Comparison of ENCODE assay signal across 10 cellular contexts in genomic region chr16:11354407-11354732, GRCh38. TPM values are rescaled to one million over a fixed set of nuclear protein-coding genes. Genes with fewer than 3 reads are reported as not detected.
A peak's percentile ranks its signal among the peaks of the same experiment; 100 is the strongest.
DNase-seq lines count a peak whose midpoint lies in the region; ATAC-seq, FAIRE-seq and TF ChIP-seq lines count a peak whose summit lies in the region.
"Had no signal": no experiment of that assay in that cellular context is flagged by ENCODE, and none has a peak within 500 bp of the region (broad histone marks: within the 10 kb centered on the region; RNA-seq: fewer than 3 reads in every experiment).

No MANE protein-coding gene starts in this region.

- no peaks in the 10 kb centered on the region for H3K9me3 Mint-ChIP-seq in CD8-positive, alpha-beta T cell
- H3K9me3 Mint-ChIP-seq: type B pancreatic cell had no signal

- peak overlapping the region; percentile 97 for H3K27ac Mint-ChIP-seq in CD8-positive, alpha-beta T cell
- H3K27ac Mint-ChIP-seq: type B pancreatic cell had no signal

- POLR2A ChIA-PET in CD8-positive, alpha-beta T cell (lab: Charles Lee) = interaction anchor here (0.9 to 4.9 kb wide), 5 partner anchors 8 to 404 kb away, joined by 3 to 57 read pairs (median 4); partner anchors contain the start of gene SOCS1
- POLR2A ChIA-PET in GM12878 (lab: Charles Lee) = interaction anchor here (0.6 to 7.8 kb wide), 15 partner anchors 9 to 1042 kb away, joined by 3 to 60 read pairs (median 5); partner anchors contain the start of genes RMI2 and SOCS1

- CTCF ChIA-PET in CD8-positive, alpha-beta T cell (lab: Charles Lee) = interaction anchor here (0.7 to 7.1 kb wide), 13 partner anchors 8 to 390 kb away, joined by 3 to 67 read pairs (median 4); partner anchors contain the start of gene SOCS1
- CTCF ChIA-PET in GM12878 (lab: Yijun Ruan, JAX) = interaction anchor here (0.9 to 8.6 kb wide), 14 partner anchors 9 to 400 kb away, joined by 3 to 170 read pairs (median 5); partner anchors contain the start of genes RMI2 and SOCS1

- 23% methylated on average over 5 of the region's 5 CpGs for WGBS in GM12878 (ENCODE audit: insufficient coverage, insufficient replicate concordance, low lambda C conversion rate, missing lambda C conversion rate)

- peak overlapping the region; percentile 15 for H3K4me3 ChIP-seq in CD8-positive, alpha-beta T cell (ENCODE audit: low read depth, low read length)
- peak overlapping the region; percentile 8; the same call in 1 of the 2 replicates for H3K4me3 ChIP-seq in GM12878

- H3K4me1 ChIP-seq in CD8-positive, alpha-beta T cell (ENCODE audit: insufficient read depth, low read length) = peaks cover 37% of the 10 kb centered on the region
- peaks cover 37% of the 10 kb centered on the region for H3K4me1 ChIP-seq in GM12878 (ENCODE audit: control insufficient read depth, insufficient read depth, low read length)

- peak overlapping the region; percentile 80 for H3K4me2 ChIP-seq in GM12878 (ENCODE audit: control insufficient read depth, insufficient read depth)

- no peaks in the 10 kb centered on the region for H3K27me3 Mint-ChIP-seq in CD8-positive, alpha-beta T cell (ENCODE audit: low read depth)
- H3K27me3 Mint-ChIP-seq: type B pancreatic cell had no signal

- H4K20me1 ChIP-seq in GM12878 (ENCODE audit: control insufficient read depth, insufficient read depth) = no peaks in the 10 kb centered on the region

- peak in 1 of 7 experiments; percentile 4 for DNase-seq in CD8-positive, alpha-beta T cell
- no peak for DNase-seq in GM12878 (ENCODE audit: low read depth, low spot score)
- no peak for DNase-seq in stimulated activated naive CD4-positive, alpha-beta T cell treated with Interleukin-2 at 50 U/mL for 16 hours (lab: John Stamatoyannopoulos, UW)
- no peak for DNase-seq in NCI-H146 treated with DMSO at 0.1 percent for 48 hours (lab: John Stamatoyannopoulos, UW; ENCODE audit: unreplicated experiment)
- DNase-seq in hypothalamus (lab: John Stamatoyannopoulos, UW) = no peak
- no peak for DNase-seq in T1000 (lab: John Stamatoyannopoulos, UW)
- DNase-seq: NCI-H1930 had no signal

- no peaks in the 10 kb centered on the region for H3K36me3 ChIP-seq in CD8-positive, alpha-beta T cell (ENCODE audit: insufficient read depth, low read length)
- no peaks in the 10 kb centered on the region for H3K36me3 ChIP-seq in GM12878 (ENCODE audit: control insufficient read depth in 2 of 2, insufficient read depth in 2 of 2, low read length in 1 of 2)

- RAD21 ChIA-PET in GM12878 (lab: Charles Lee; ENCODE audit: unreplicated experiment) = interaction anchor here (0.7 to 11.3 kb wide), 15 partner anchors 8 to 390 kb away, joined by 3 to 243 read pairs (median 10); partner anchors contain the start of gene SOCS1

- no peak for TF ChIP-seq EP300 in GM12878 (IDR thresholded peaks at IDR 0.05; ENCODE audit: borderline replicate concordance in 1 of 2, control insufficient read depth in 1 of 2, low read depth in 2 of 2, low read length in 2 of 2)

- H3K36me3 Mint-ChIP-seq in CD8-positive, alpha-beta T cell = no peaks in the 10 kb centered on the region

- TF ChIP-seq RAD21 in GM12878 (IDR thresholded peaks at IDR 0.05; ENCODE audit: insufficient read depth, low read depth, low read length) = no peak

- H3K27me3 ChIP-seq in CD8-positive, alpha-beta T cell (ENCODE audit: insufficient read depth, low read length) = no peaks in the 10 kb centered on the region
- H3K27me3 ChIP-seq in GM12878 (replicated peaks in 1 of 2; ENCODE audit: control insufficient read depth in 2 of 2, insufficient read depth in 2 of 2, low read length in 1 of 2) = no peaks in the 10 kb centered on the region

- H3K79me2 ChIP-seq in GM12878 (ENCODE audit: control insufficient read depth, insufficient read depth, low read length) = peaks cover 2% of the 10 kb centered on the region; the same call in 1 of the 2 replicates

- no peak overlapping the region; the same call in 1 of the 2 replicates for H2AFZ ChIP-seq in GM12878 (ENCODE audit: control insufficient read depth, low read depth, low read length)

- TF ChIP-seq CTCF in CD8-positive, alpha-beta T cell (IDR thresholded peaks at IDR 0.05) = no peak
- TF ChIP-seq CTCF in GM12878 (IDR thresholded peaks at IDR 0.05 in 2 of 3, conservative IDR thresholded peaks at IDR 0.05 in 1 of 3; ENCODE audit: control insufficient read depth in 2 of 3, extremely low read depth in 1 of 3, insufficient read depth in 1 of 3, low read depth in 3 of 3, low read length in 3 of 3) = peak in 1 of 3 experiments; percentile 8; a peak in 1 of 6 replicates

- no peaks in the 10 kb centered on the region for H3K9me3 ChIP-seq in CD8-positive, alpha-beta T cell (ENCODE audit: low read length)
- H3K9me3 ChIP-seq in GM12878 (replicated peaks; ENCODE audit: control insufficient read depth, insufficient read depth, low read length) = no peaks in the 10 kb centered on the region

- peak overlapping the region; percentile 55 for H3K27ac ChIP-seq in CD8-positive, alpha-beta T cell (ENCODE audit: low read depth, low read length)
- peak overlapping the region; percentile 90 for H3K27ac ChIP-seq in GM12878 (ENCODE audit: control insufficient read depth, insufficient read depth)

- peak overlapping the region; percentile 67 for H3K4me3 Mint-ChIP-seq in CD8-positive, alpha-beta T cell
- H3K4me3 Mint-ChIP-seq: type B pancreatic cell had no signal

- H3K4me1 Mint-ChIP-seq in CD8-positive, alpha-beta T cell (ENCODE audit: low read depth) = peaks cover 53% of the 10 kb centered on the region

- H3K9ac ChIP-seq in GM12878 (ENCODE audit: control insufficient read depth, insufficient read depth, low read length) = peak overlapping the region; percentile 49

- no peak for TF ChIP-seq POLR2A in GM12878 (IDR thresholded peaks at IDR 0.05; ENCODE audit: low read depth, low read length)

- BruUV-seq in GM12878 (replicated peaks; lab: Mats Ljungman, UMichigan) = no TSS peak

- SMC1A ChIA-PET in GM12878 (lab: Charles Lee; ENCODE audit: uncharacterized antibody, unreplicated experiment) = interaction anchor here (0.8 to 9.5 kb wide), 29 partner anchors 8 to 397 kb away, joined by 3 to 104 read pairs (median 5); partner anchors contain the start of genes PRM3 and SOCS1

- FAIRE-seq in GM12878 (lab: Jason Lieb, UNC) = no peak

- in situ Hi-C loops in GM12878 (cut with MboI) = no loop called here

- peak; percentile 47 for ATAC-seq in CD8-positive, alpha-beta T cell
- ATAC-seq in GM21381 (IDR thresholded peaks at IDR 0.05; ENCODE audit: unreplicated experiment) (peak; percentile 28), HG03280 (IDR thresholded peaks at IDR 0.05; ENCODE audit: unreplicated experiment) (peak; percentile 41), GM12878 (peak; percentile 65)

- intact Hi-C loops in CD8-positive, alpha-beta T cell (cut with DNase I, micrococcal nuclease) = loop anchor here (1.0 to 5.0 kb wide), 5 partner anchors 9 to 98 kb away; partner anchors contain the start of genes RMI2 (in 2 of the 2) and SOCS1 (in 2 of the 2)
- intact Hi-C loops in GM12878 (cut with micrococcal nuclease; ENCODE audit: unreplicated experiment) = loop anchor here (2.0 to 10.0 kb wide), 3 partner anchors 174 to 280 kb away; no protein-coding TSS in a partner anchor

TF ChIP-seq in GM12878, 131 proteins besides CTCF, POLR2A, EP300 and RAD21 (continues in another document):
- TF ChIP-seq RFX5 (IDR thresholded peaks at IDR 0.05; ENCODE audit: low read depth, low read length) (no peak), PML (IDR thresholded peaks at IDR 0.05; ENCODE audit: low read length) (no peak), E2F4 (IDR thresholded peaks at IDR 0.05; ENCODE audit: low read depth, low read length) (no peak), NKRF (conservative IDR thresholded peaks at IDR 0.05) (0 out of 2 replicates have a peak, but pooled peaks have one; percentile 22)

RNA-seq across cellular contexts. Expression of gene RMI2, which starts 9.1 kb away (rescaled TPM):
- total RNA-seq in CD8-positive, alpha-beta T cell = under 1 TPM; 0.69 to 0.73 TPM
- 50.7 and 51.0 TPM in 2 replicates for total RNA-seq in GM12878 (2013; cell fraction: nucleolus; rRNA removed)
- 30.3 and 38.6 TPM in 2 replicates for total RNA-seq in GM12878 (2014; rRNA removed)
- total RNA-seq in GM12878 (2014; rRNA removed; fragmentation: Illumina TruSeq; extraction: Trizol) = 25.4 and 26.6 TPM in 2 replicates
- 39.2 and 39.3 TPM in 2 replicates for total RNA-seq in GM12878 (2021)
- polyA plus RNA-seq in GM12878 (2011; ENCODE audit: low read depth) = 18.7 TPM
- 34.0 and 51.7 TPM in 2 replicates for polyA plus RNA-seq in GM12878 (2011; rRNA removed)
- 16.0 and 24.0 TPM in 2 replicates for polyA plus RNA-seq in GM12878 (2011; cell fraction: cytosol; rRNA removed)
- 18.6 and 23.4 TPM in 2 replicates for polyA plus RNA-seq in GM12878 (2011; cell fraction: nucleus; rRNA removed)
- polyA plus RNA-seq in GM12878 (2012) = 25.6 and 28.3 TPM in 2 replicates
- 47.1 and 65.7 TPM in 2 replicates for polyA plus RNA-seq in GM12878 (2014; fragmentation: Illumina TruSeq; extraction: Trizol)
- polyA plus RNA-seq in GM12878 (2014; fragmentation: Nextera tagmentation; extraction: Ambion mirVana) = 10 to 100 TPM in 1 of 2 experiments, 1 to 10 TPM in 1; 9.6 to 21.7 TPM
- 28.5 and 34.6 TPM in 2 replicates for polyA plus RNA-seq in GM12878 (2014; rRNA removed)
- polyA plus RNA-seq in GM12878 (2016; fragmentation: Nextera tagmentation; extraction: Ambion mirVana) = 10 to 100 TPM; 26.4 to 68.8 TPM
- 14.5 and 20.4 TPM in 2 replicates for polyA minus RNA-seq in GM12878 (2011; rRNA and poly(A)+ RNA removed)
- 6.9 and 8.0 TPM in 2 replicates for polyA minus RNA-seq in GM12878 (2011; cell fraction: cytosol; rRNA and poly(A)+ RNA removed)
- 5.2 and 6.1 TPM in 2 replicates for polyA minus RNA-seq in GM12878 (2011; cell fraction: nucleus; rRNA and poly(A)+ RNA removed)

Comparison
In these comparisons a context has a peak if more than half of its experiments do, and no peak if none do; other contexts are left out.
1. RNA of gene RMI2, which starts 9.1 kb away (total RNA-seq): 25.4 to 51.0 TPM in GM12878; 0.69 to 0.73 TPM in CD8-positive, alpha-beta T cell; every median in the first group is over 10 times any median in the second.
2. Peak in every context shown above with its lines, with median percentiles within 50 percentile points of each other: ATAC-seq.